Comparison of ENCODE assay signal across 8 cellular contexts in genomic region chr19:11339254-11340098, GRCh38. TPM values are rescaled to one million over a fixed set of nuclear protein-coding genes. Genes with fewer than 3 reads are reported as not detected.
DNase-seq lines count a peak whose midpoint lies in the region; ATAC-seq and TF ChIP-seq lines count a peak whose summit lies in the region.

TSS of gene RAB3D (minus strand) at chr19:11339657. CDS start at chr19:11337399, 2,258 bp downstream.

- peak; percentile 82 for ATAC-seq in CD4-positive, alpha-beta T cell (ENCODE audit: poor library complexity)
- peak; percentile 48 for ATAC-seq in GM21717 (IDR thresholded peaks at IDR 0.05; ENCODE audit: unreplicated experiment)
- ATAC-seq in T-cell (replicated peaks in 1 of 4) = peak; percentile 92 to 96 (median 92)
- peak; percentile 93 to 99 (median 97) for ATAC-seq in heart right ventricle

- no peaks in the 10 kb centered on the region for H3K27me3 Mint-ChIP-seq in CD4-positive, alpha-beta T cell
- H3K27me3 Mint-ChIP-seq in T-cell = no peaks in the 10 kb centered on the region

- H2BK120ac ChIP-seq in trophoblast cell (ENCODE audit: insufficient read depth, low read length, poor library complexity) = peak within 1 kb of the TSS; percentile 68

- H2AK5ac ChIP-seq in trophoblast cell (ENCODE audit: low read length) = peak within 1 kb of the TSS; percentile 35

- H4K91ac ChIP-seq in trophoblast cell (ENCODE audit: low read depth, low read length) = peak within 1 kb of the TSS; percentile 53

- peak; percentile 43 to 84 (median 65) for DNase-seq in CD4-positive, alpha-beta T cell
- DNase-seq in NCI-H1436 (lab: John Stamatoyannopoulos, UW) (peak; percentile 93), T-cell (peak; percentile 41 to 79 (median 62)), adrenal gland (peak; percentile 91 to 95 (median 94)), heart right ventricle (peak; percentile 95 to 96), trophoblast cell (peak; percentile 83 to 90), tibial artery (peak; percentile 91 to 97)

- peak within 1 kb of the TSS; percentile 80 for H2AFZ ChIP-seq in trophoblast cell (ENCODE audit: insufficient read depth, low read length, poor library complexity)

- H3K14ac ChIP-seq in trophoblast cell (ENCODE audit: low read length) = peak within 1 kb of the TSS; percentile 47

- peak within 1 kb of the TSS; percentile 95 for H3K4me2 ChIP-seq in trophoblast cell (ENCODE audit: low read length)

- H3K27ac Mint-ChIP-seq in CD4-positive, alpha-beta T cell = peak within 1 kb of the TSS; percentile 62
- peak within 1 kb of the TSS; percentile 81 to 84 for H3K27ac Mint-ChIP-seq in T-cell

- peak within 1 kb of the TSS in 3 of 4 donors; percentile 56 to 86 (median 78) for H3K4me3 ChIP-seq in adrenal gland
- H3K4me3 ChIP-seq in heart right ventricle = peak within 1 kb of the TSS; percentile 58 to 84 (median 81)
- H3K4me3 ChIP-seq in trophoblast cell (ENCODE audit: low read depth, low read length) = peak within 1 kb of the TSS; percentile 89
- peak within 1 kb of the TSS; percentile 67 to 89 for H3K4me3 ChIP-seq in tibial artery

- H3K9me3 Mint-ChIP-seq in CD4-positive, alpha-beta T cell = no peaks in the 10 kb centered on the region
- no peaks in the 10 kb centered on the region for H3K9me3 Mint-ChIP-seq in T-cell

- H3K9me3 ChIP-seq in CD4-positive, alpha-beta T cell (ENCODE audit: control insufficient read depth, low read length) = no peaks in the 10 kb centered on the region
- no peaks in the 10 kb centered on the region for H3K9me3 ChIP-seq in adrenal gland (replicated peaks in 1 of 3)
- no peaks in the 10 kb centered on the region for H3K9me3 ChIP-seq in heart right ventricle
- H3K9me3 ChIP-seq in trophoblast cell (ENCODE audit: insufficient read depth, low read depth, low read length) = peaks cover 2% of the 10 kb centered on the region
- H3K9me3 ChIP-seq in tibial artery = no peaks in the 10 kb centered on the region

- H3K4me3 Mint-ChIP-seq in CD4-positive, alpha-beta T cell = peak within 1 kb of the TSS; percentile 85
- H3K4me3 Mint-ChIP-seq in T-cell = peak within 1 kb of the TSS; percentile 79 to 80 (median 79)

- peaks cover 5% of the 10 kb centered on the region for H3K79me1 ChIP-seq in trophoblast cell (ENCODE audit: low read length)

- H3K36me3 Mint-ChIP-seq in CD4-positive, alpha-beta T cell (ENCODE audit: low read depth) = peaks cover 23% of the 10 kb centered on the region
- H3K36me3 Mint-ChIP-seq in T-cell = peaks cover 26% of the 10 kb centered on the region

- H4K12ac ChIP-seq in trophoblast cell (ENCODE audit: low read depth, low read length) = peak within 1 kb of the TSS; percentile 80

- CTCF ChIA-PET in CD4-positive, alpha-beta T cell (lab: Charles Lee) = interaction anchor here (3.3 kb wide), 1 partner anchor 42 kb away, joined by 16 read pairs; no protein-coding TSS in a partner anchor
- CTCF ChIA-PET in T-cell (lab: Charles Lee) = interaction anchor here in 1 of 2 donors (0.6 kb wide), 1 partner anchor 37 kb away, joined by 9 read pairs; no protein-coding TSS in a partner anchor

- TF ChIP-seq CTCF in CD4-positive, alpha-beta T cell (IDR thresholded peaks at IDR 0.05) = no peak
- TF ChIP-seq CTCF in adrenal gland (IDR thresholded peaks at IDR 0.05) (no peak), heart right ventricle (IDR thresholded peaks at IDR 0.05) (no peak), tibial artery (IDR thresholded peaks at IDR 0.05) (no peak)

- no peak within 1 kb of the TSS for H2BK12ac ChIP-seq in trophoblast cell (ENCODE audit: low read length)

- H3K79me2 ChIP-seq in trophoblast cell (ENCODE audit: control insufficient read depth, insufficient read depth, low read length, poor library complexity) = peaks cover 4% of the 10 kb centered on the region

- peak within 1 kb of the TSS; percentile 39 for H3K4ac ChIP-seq in trophoblast cell (ENCODE audit: low read depth, low read length)

- H3K36me3 ChIP-seq in adrenal gland (replicated peaks in 1 of 2) (peaks cover 0 to 22% of the 10 kb centered on the region in 2 donors), heart right ventricle (peaks cover 0 to 54% (median 22%) of the 10 kb centered on the region in 9 donors), trophoblast cell (ENCODE audit: control insufficient read depth in 1 of 2, insufficient read depth in 2 of 2, low read length in 2 of 2) (peaks cover 9% of the 10 kb centered on the region in 2 experiments), tibial artery (peaks cover 22 to 46% (median 28%) of the 10 kb centered on the region in 3 donors)

- H3K4me1 Mint-ChIP-seq in CD4-positive, alpha-beta T cell (ENCODE audit: low read depth) = peaks cover 29% of the 10 kb centered on the region
- H3K4me1 Mint-ChIP-seq in T-cell = peaks cover 14 to 29% (median 27%) of the 10 kb centered on the region in 3 donors

- H3K27ac ChIP-seq in CD4-positive, alpha-beta T cell (ENCODE audit: low read depth, low read length) = peak within 1 kb of the TSS; percentile 13
- H3K27ac ChIP-seq in adrenal gland = peak within 1 kb of the TSS in 4 of 5 donors; percentile 2 to 76 (median 42)
- H3K27ac ChIP-seq in heart right ventricle = peak within 1 kb of the TSS; percentile 23 to 91 (median 82)
- H3K27ac ChIP-seq in trophoblast cell (ENCODE audit: low read depth, low read length) = no peak within 1 kb of the TSS
- H3K27ac ChIP-seq in tibial artery = peak within 1 kb of the TSS; percentile 80 to 81

- peak within 1 kb of the TSS; percentile 67 for H3K9ac ChIP-seq in trophoblast cell (ENCODE audit: low read length)

- H3K23ac ChIP-seq in trophoblast cell (ENCODE audit: low read length) = no peak within 1 kb of the TSS

- intact Hi-C loops in CD4-positive, alpha-beta T cell (cut with DNase I, micrococcal nuclease) = no loop called here
- intact Hi-C loops in adrenal gland (cut with DNase I) (no loop called here), heart right ventricle (cut with DNase I) (loop anchor here in 5 of 10 donors (1.0 to 10.0 kb wide), 6 partner anchors 29 to 205 kb away; partner anchors contain the start of genes TSPAN16 (in 3 of the 5) and SWSAP1 (in 1 of the 5)), tibial artery (cut with DNase I; ENCODE audit: low total_unique reads) (loop anchor here (5.0 kb wide), 1 partner anchor 47 kb away; no protein-coding TSS in a partner anchor)

- peak within 1 kb of the TSS; percentile 88 for H4K8ac ChIP-seq in trophoblast cell (ENCODE audit: low read depth, low read length)

- peak within 1 kb of the TSS; percentile 69 for H3K18ac ChIP-seq in trophoblast cell (ENCODE audit: low read length)

- no peak within 1 kb of the TSS for H2BK5ac ChIP-seq in trophoblast cell (ENCODE audit: low read depth, low read length, poor library complexity)

- no peaks in the 10 kb centered on the region for H3K27me3 ChIP-seq in CD4-positive, alpha-beta T cell (ENCODE audit: control insufficient read depth, insufficient read depth, low read length)
- H3K27me3 ChIP-seq in adrenal gland (no peaks in the 10 kb centered on the region), heart right ventricle (no peaks in the 10 kb centered on the region), trophoblast cell (ENCODE audit: insufficient read depth, low read length) (no peaks in the 10 kb centered on the region), tibial artery (no peaks in the 10 kb centered on the region)

- 8 to 28% (median 13%) methylated on average over 8 to 53 of the region's 53 CpGs for WGBS in adrenal gland, 4 donors
- WGBS in heart right ventricle, 2 donors = 6% methylated on average over 53 of the region's 53 CpGs
- WGBS in trophoblast cell (ENCODE audit: extremely low coverage, insufficient coverage, insufficient read length) = no CpG with 5 or more reads among the region's 53 CpGs

- H3K4me1 ChIP-seq in adrenal gland (replicated peaks in 1 of 2) (peaks cover 22 to 25% of the 10 kb centered on the region in 2 donors), heart right ventricle (peaks cover 3 to 45% (median 19%) of the 10 kb centered on the region in 9 donors), trophoblast cell (ENCODE audit: control insufficient read depth in 1 of 2, insufficient read depth in 2 of 2, low read length in 2 of 2) (peaks cover 6 to 12% of the 10 kb centered on the region in 2 experiments), tibial artery (peaks cover 0 to 40% (median 28%) of the 10 kb centered on the region in 4 donors)

- TF ChIP-seq POLR2A in adrenal gland (IDR thresholded peaks at IDR 0.05) = peak in 1 of 2 donors; percentile 28

- POLR2A ChIA-PET in CD4-positive, alpha-beta T cell (lab: Charles Lee) = interaction anchor here (1.4 to 2.3 kb wide), 3 partner anchors 16 to 35 kb away, joined by 3 to 16 read pairs (median 8); partner anchors contain the start of gene SWSAP1
- POLR2A ChIA-PET in T-cell (lab: Charles Lee) = interaction anchor here in 1 of 2 donors (0.6 kb wide), 1 partner anchor 410 kb away, joined by 3 read pairs; no protein-coding TSS in a partner anchor

RNA-seq across cellular contexts. Expression of gene RAB3D, which starts in this region (rescaled TPM):
- 1 to 10 TPM; 1.2 to 2.2 TPM for total RNA-seq in CD4-positive, alpha-beta T cell
- total RNA-seq in T-cell = 1 to 10 TPM; 4.7 to 9.5 (median 8.8) TPM
- 10 to 100 TPM in 6 of 8 donors, 1 to 10 TPM in 2; 8.0 to 23.9 (median 15.5) TPM for total RNA-seq in adrenal gland
- 1 to 10 TPM; 2.6 to 4.3 (median 3.3) TPM for polyA plus RNA-seq in adrenal gland
- total RNA-seq in heart right ventricle = 10 to 100 TPM in 3 of 10 donors, 1 to 10 TPM in 7; 4.5 to 11.6 (median 6.3) TPM
- 1 to 10 TPM; 2.7 to 3.1 TPM for polyA plus RNA-seq in heart right ventricle
- polyA plus RNA-seq in trophoblast cell (2013) = 12.5 and 13.0 TPM in 2 replicates
